Comparison of ENCODE assay signal across 8 cellular contexts in genomic region chr17:47895254-47895855, GRCh38. TPM values are rescaled to one million over a fixed set of nuclear protein-coding genes. Genes with fewer than 3 reads are reported as not detected.
DNase-seq lines count a peak whose midpoint lies in the region; ATAC-seq and TF ChIP-seq lines count a peak whose summit lies in the region.

No MANE protein-coding gene starts in this region.

- H3K36me3 Mint-ChIP-seq in central memory CD8-positive, alpha-beta T cell (ENCODE audit: insufficient read depth) = peaks cover 22% of the 10 kb centered on the region

- 0 to 1% methylated on average over 24 to 26 of the region's 26 CpGs for WGBS in lower leg skin, 2 donors

- TF ChIP-seq POLR2A in lower leg skin (IDR thresholded peaks at IDR 0.05) = peak in 1 of 2 donors; percentile 78

- peak overlapping the region; percentile 90 for H3K4me3 Mint-ChIP-seq in central memory CD8-positive, alpha-beta T cell
- peak overlapping the region; percentile 88 to 95 for H3K4me3 Mint-ChIP-seq in stimulated activated naive CD8-positive, alpha-beta T cell treated with anti-CD3 and anti-CD28 coated beads, Interleukin-15, amount 100 ng/mL, for 72 hours

- peak overlapping the region; percentile 98 for H3K27ac Mint-ChIP-seq in central memory CD8-positive, alpha-beta T cell (ENCODE audit: low read depth)
- H3K27ac Mint-ChIP-seq in stimulated activated naive CD8-positive, alpha-beta T cell treated with anti-CD3 and anti-CD28 coated beads, Interleukin-15, amount 100 ng/mL, for 72 hours = peak overlapping the region; percentile 96 to 98

- H3K4me1 Mint-ChIP-seq in central memory CD8-positive, alpha-beta T cell = peaks cover 42% of the 10 kb centered on the region
- H3K4me1 Mint-ChIP-seq in stimulated activated naive CD8-positive, alpha-beta T cell treated with anti-CD3 and anti-CD28 coated beads, Interleukin-15, amount 100 ng/mL, for 72 hours = peaks cover 60% of the 10 kb centered on the region

- H3K27me3 Mint-ChIP-seq in central memory CD8-positive, alpha-beta T cell = no peaks in the 10 kb centered on the region
- H3K27me3 Mint-ChIP-seq in stimulated activated naive CD8-positive, alpha-beta T cell treated with anti-CD3 and anti-CD28 coated beads, Interleukin-15, amount 100 ng/mL, for 72 hours = no peaks in the 10 kb centered on the region

- TF ChIP-seq CTCF in lower leg skin (IDR thresholded peaks at IDR 0.05) = no peak

- ATAC-seq in central memory CD8-positive, alpha-beta T cell (replicated peaks; ENCODE audit: extremely low read depth, poor library complexity, severe bottlenecking) = no peak
- peak; percentile 0 for ATAC-seq in stimulated activated naive CD8-positive, alpha-beta T cell treated with anti-CD3 and anti-CD28 coated beads, Interleukin-15, amount 100 ng/mL, for 72 hours
- ATAC-seq in HG02852 (IDR thresholded peaks at IDR 0.05; ENCODE audit: unreplicated experiment) = no peak

- intact Hi-C loops in lower leg skin (cut with DNase I; ENCODE audit: low total_unique reads) = no loop called here

- H3K9me3 Mint-ChIP-seq in central memory CD8-positive, alpha-beta T cell = no peaks in the 10 kb centered on the region
- H3K9me3 Mint-ChIP-seq in stimulated activated naive CD8-positive, alpha-beta T cell treated with anti-CD3 and anti-CD28 coated beads, Interleukin-15, amount 100 ng/mL, for 72 hours = no peaks in the 10 kb centered on the region

- peak; percentile 62 for DNase-seq in DMS 273 (lab: John Stamatoyannopoulos, UW; ENCODE audit: unreplicated experiment)
- DNase-seq in DMS 273 treated with DMSO at 0.1 percent for 48 hours (lab: John Stamatoyannopoulos, UW) = no peak
- peak; percentile 71 for DNase-seq in OCI-M1 (lab: John Stamatoyannopoulos, UW)
- no peak for DNase-seq in central memory CD8-positive, alpha-beta T cell (ENCODE audit: low spot score in 2 of 2)
- DNase-seq in lower leg skin (ENCODE audit: low spot score in 2 of 2) = peak in 1 of 2 donors; percentile 86
- no peak for DNase-seq in stimulated activated naive CD8-positive, alpha-beta T cell treated with anti-CD3 and anti-CD28 coated beads, Interleukin-15, amount 100 ng/mL, for 72 hours
- DNase-seq in amniotic stem cell (lab: John Stamatoyannopoulos, UW) = no peak

- peak overlapping the region; percentile 75 for H3K4me3 ChIP-seq in lower leg skin (ENCODE audit: low read depth, poor library complexity, severe bottlenecking)

RNA-seq across cellular contexts. Expression of gene SP2, which starts 0.7 kb away (rescaled TPM):
- 10 to 100 TPM in 2 of 4 donors, 1 to 10 TPM in 2; 5.1 to 12.6 (median 8.1) TPM for total RNA-seq in lower leg skin

RNA-seq across cellular contexts. Expression of gene SP6, which starts 44.4 kb away (rescaled TPM):
- 10 to 100 TPM; 21.9 to 29.9 (median 24.7) TPM for total RNA-seq in lower leg skin

RNA-seq across cellular contexts. Expression of gene PNPO, which starts 46.0 kb away (rescaled TPM):
- total RNA-seq in lower leg skin = 10 to 100 TPM; 20.2 to 36.8 (median 30.3) TPM

RNA-seq across cellular contexts. Expression of gene SCRN2, which starts 54.3 kb away (rescaled TPM):
- 10 to 100 TPM; 23.1 to 37.9 (median 28.3) TPM for total RNA-seq in lower leg skin

Comparison
In these comparisons a context has a peak if more than half of its experiments do, and no peak if none do; other contexts are left out.
1. DNase-seq: peak in DMS 273 (single experiment) and OCI-M1 (single experiment); none in DMS 273 treated with DMSO at 0.1 percent for 48 hours (single experiment), central memory CD8-positive, alpha-beta T cell (0 of 2), stimulated activated naive CD8-positive, alpha-beta T cell treated with anti-CD3 and anti-CD28 coated beads, Interleukin-15, amount 100 ng/mL, for 72 hours (0 of 2) and amniotic stem cell (single experiment).